In the genomic region with DNA sequence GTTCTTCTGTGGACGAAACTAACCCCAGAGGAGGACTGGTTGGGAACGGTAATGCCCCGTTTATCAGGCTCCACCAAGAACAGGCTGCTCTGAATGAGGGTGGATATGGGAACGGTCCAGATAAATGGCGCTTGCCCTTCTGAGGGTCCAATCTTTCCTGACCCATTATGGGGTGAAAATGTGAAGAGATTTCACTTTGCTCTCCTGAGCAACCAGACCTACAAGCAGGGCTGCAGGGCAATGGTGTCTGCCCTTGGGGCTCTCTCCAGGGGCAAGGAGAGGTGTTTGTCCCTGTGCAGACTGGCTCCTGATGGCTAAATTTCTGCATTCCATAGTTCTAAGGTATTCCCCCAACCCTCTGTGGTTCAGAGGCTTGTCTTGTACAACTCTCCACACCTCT, we compare ENCODE assay signal across 13 cellular contexts. TPM values are rescaled to one million over a fixed set of nuclear protein-coding genes. Genes with fewer than 3 reads are reported as not detected.
DNase-seq lines count a peak whose midpoint lies in the region; ATAC-seq lines count a peak whose summit lies in the region.
"Had no signal": no experiment of that assay in that cellular context is flagged by ENCODE, and none has a peak within 500 bp of the region (broad histone marks: within the 10 kb centered on the region; RNA-seq: fewer than 3 reads in every experiment).

No MANE protein-coding gene starts in this region.

- H3K4me3 Mint-ChIP-seq in stimulated activated naive CD8-positive, alpha-beta T cell treated with anti-CD3 and anti-CD28 coated beads, Interleukin-15, amount 100 ng/mL, for 72 hours, result no peak overlapping the region
- H3K4me3 Mint-ChIP-seq in activated T-helper 2 cell treated with anti-CD3 and anti-CD28 coated beads, Interferon-gamma antibody, Interleukin-2, Interleukin-4, amounts not matched to agents 10 μg/mL and 5 μg/mL and 100 μg/mL, durations not matched to agents 14 hours and 24 hours and 36 hours (ENCODE audit: low read depth), result peak overlapping the region; percentile 55
- H3K4me3 Mint-ChIP-seq in naive B cell, result peak overlapping the region; percentile 77 to 96 (median 84)

- H3K27me3 Mint-ChIP-seq in stimulated activated naive CD8-positive, alpha-beta T cell treated with anti-CD3 and anti-CD28 coated beads, Interleukin-15, amount 100 ng/mL, for 72 hours, result no peaks in the 10 kb centered on the region
- no peaks in the 10 kb centered on the region for H3K27me3 Mint-ChIP-seq in activated T-helper 2 cell treated with anti-CD3 and anti-CD28 coated beads, Interferon-gamma antibody, Interleukin-2, Interleukin-4, amounts not matched to agents 10 μg/mL and 5 μg/mL and 100 μg/mL, durations not matched to agents 14 hours and 24 hours and 36 hours (ENCODE audit: low read depth)
- H3K27me3 Mint-ChIP-seq in naive B cell, result no peaks in the 10 kb centered on the region

- no peak for ATAC-seq in stimulated activated naive CD8-positive, alpha-beta T cell treated with anti-CD3 and anti-CD28 coated beads, Interleukin-15, Interleukin-2, amounts not matched to agents 100 U/mL and 50 U/mL, for 24 hours
- ATAC-seq in stimulated activated naive CD8-positive, alpha-beta T cell treated with anti-CD3 and anti-CD28 coated beads, Interleukin-15, amount 100 ng/mL, for 72 hours, result no peak
- ATAC-seq in naive B cell (ENCODE audit: low read depth in 2 of 2), result no peak
- no peak for ATAC-seq in HG03432 (IDR thresholded peaks at IDR 0.05; ENCODE audit: unreplicated experiment)
- ATAC-seq: activated CD4-positive, CD25-positive, alpha-beta regulatory T cell treated with anti-CD3 and anti-CD28 coated beads, Interleukin-2, amount 50 U/mL, for 24 hours; esophagus mucosa had no signal

- DNase-seq in stimulated activated naive CD8-positive, alpha-beta T cell treated with anti-CD3 and anti-CD28 coated beads, Interleukin-15, Interleukin-2, amounts not matched to agents 100 U/mL and 50 U/mL, for 24 hours, result peak; percentile 3
- DNase-seq in stimulated activated naive CD8-positive, alpha-beta T cell treated with anti-CD3 and anti-CD28 coated beads, Interleukin-15, amount 100 ng/mL, for 72 hours, result no peak
- DNase-seq in activated T-helper 2 cell treated with anti-CD3 and anti-CD28 coated beads, Interferon-gamma antibody, Interleukin-2, Interleukin-4, amounts not matched to agents 10 μg/mL and 5 μg/mL and 100 μg/mL, durations not matched to agents 14 hours and 24 hours and 36 hours (ENCODE audit: low spot score), result no peak
- DNase-seq in naive B cell, result no peak
- DNase-seq in DMS79 treated with DMSO at 0.1 percent for 48 hours (lab: John Stamatoyannopoulos, UW), result no peak
- no peak for DNase-seq in NCI-H1092 treated with DMSO at 0.1 percent for 48 hours (lab: John Stamatoyannopoulos, UW)
- DNase-seq in DMS53 (lab: John Stamatoyannopoulos, UW), result no peak
- DNase-seq: C1 segment of cervical spinal cord, kidney, NCI-H2029 treated with DMSO at 0.1 percent for 48 hours had no signal

- H3K9me3 Mint-ChIP-seq in stimulated activated naive CD8-positive, alpha-beta T cell treated with anti-CD3 and anti-CD28 coated beads, Interleukin-15, amount 100 ng/mL, for 72 hours, result no peaks in the 10 kb centered on the region
- H3K9me3 Mint-ChIP-seq in activated T-helper 2 cell treated with anti-CD3 and anti-CD28 coated beads, Interferon-gamma antibody, Interleukin-2, Interleukin-4, amounts not matched to agents 10 μg/mL and 5 μg/mL and 100 μg/mL, durations not matched to agents 14 hours and 24 hours and 36 hours, result no peaks in the 10 kb centered on the region
- no peaks in the 10 kb centered on the region for H3K9me3 Mint-ChIP-seq in naive B cell

- peaks cover 97% of the 10 kb centered on the region for H3K4me1 Mint-ChIP-seq in stimulated activated naive CD8-positive, alpha-beta T cell treated with anti-CD3 and anti-CD28 coated beads, Interleukin-15, amount 100 ng/mL, for 72 hours
- H3K4me1 Mint-ChIP-seq in activated T-helper 2 cell treated with anti-CD3 and anti-CD28 coated beads, Interferon-gamma antibody, Interleukin-2, Interleukin-4, amounts not matched to agents 10 μg/mL and 5 μg/mL and 100 μg/mL, durations not matched to agents 14 hours and 24 hours and 36 hours (ENCODE audit: low read depth), result peaks cover 81% of the 10 kb centered on the region
- H3K4me1 Mint-ChIP-seq in naive B cell, result peaks cover 79 to 99% (median 96%) of the 10 kb centered on the region in 3 donors

- peaks cover 85% of the 10 kb centered on the region for H3K36me3 Mint-ChIP-seq in activated T-helper 2 cell treated with anti-CD3 and anti-CD28 coated beads, Interferon-gamma antibody, Interleukin-2, Interleukin-4, amounts not matched to agents 10 μg/mL and 5 μg/mL and 100 μg/mL, durations not matched to agents 14 hours and 24 hours and 36 hours (ENCODE audit: low read depth)
- peaks cover 12 to 18% of the 10 kb centered on the region in 2 donors for H3K36me3 Mint-ChIP-seq in naive B cell

- no peak overlapping the region for H3K27ac Mint-ChIP-seq in stimulated activated naive CD8-positive, alpha-beta T cell treated with anti-CD3 and anti-CD28 coated beads, Interleukin-15, amount 100 ng/mL, for 72 hours
- H3K27ac Mint-ChIP-seq in activated T-helper 2 cell treated with anti-CD3 and anti-CD28 coated beads, Interferon-gamma antibody, Interleukin-2, Interleukin-4, amounts not matched to agents 10 μg/mL and 5 μg/mL and 100 μg/mL, durations not matched to agents 14 hours and 24 hours and 36 hours, result peak overlapping the region; percentile 91
- H3K27ac Mint-ChIP-seq in naive B cell, result peak overlapping the region; percentile 94 to 100 (median 98)

- intact Hi-C loops in activated T-helper 2 cell treated with anti-CD3 and anti-CD28 coated beads, Interferon-gamma antibody, Interleukin-2, Interleukin-4, amounts not matched to agents 10 μg/mL and 5 μg/mL and 100 μg/mL, durations not matched to agents 14 hours and 24 hours and 36 hours (cut with micrococcal nuclease), result no loop called here

RNA-seq across cellular contexts. Expression of gene SLC2A1, which starts 25.1 kb away (rescaled TPM):
- total RNA-seq in activated T-helper 2 cell treated with anti-CD3 and anti-CD28 coated beads, Interferon-gamma antibody, Interleukin-2, Interleukin-4, amounts not matched to agents 10 μg/mL and 5 μg/mL and 100 μg/mL, durations not matched to agents 14 hours and 24 hours and 36 hours, result 143 and 155 TPM in 2 replicates
- polyA plus RNA-seq in naive B cell (ENCODE audit: low read depth in 6 of 6), result 100 to 1,000 TPM in 1 of 6 donors, 10 to 100 TPM in 5; 58.4 to 125 (median 89.7) TPM

Comparison
In these comparisons a context has a peak if more than half of its experiments do, and no peak if none do; other contexts are left out.
1. H3K27ac Mint-ChIP-seq: peak in activated T-helper 2 cell treated with anti-CD3 and anti-CD28 coated beads, Interferon-gamma antibody, Interleukin-2, Interleukin-4, amounts not matched to agents 10 μg/mL and 5 μg/mL and 100 μg/mL, durations not matched to agents 14 hours and 24 hours and 36 hours (single experiment) and naive B cell (6 of 6); none in stimulated activated naive CD8-positive, alpha-beta T cell treated with anti-CD3 and anti-CD28 coated beads, Interleukin-15, amount 100 ng/mL, for 72 hours (0 of 2).
2. H3K4me3 Mint-ChIP-seq: peak in activated T-helper 2 cell treated with anti-CD3 and anti-CD28 coated beads, Interferon-gamma antibody, Interleukin-2, Interleukin-4, amounts not matched to agents 10 μg/mL and 5 μg/mL and 100 μg/mL, durations not matched to agents 14 hours and 24 hours and 36 hours (single experiment) and naive B cell (8 of 8); none in stimulated activated naive CD8-positive, alpha-beta T cell treated with anti-CD3 and anti-CD28 coated beads, Interleukin-15, amount 100 ng/mL, for 72 hours (0 of 2).